18 cellular contexts compared by ENCODE assay signal in genomic region chr17:8273884-8274444, GRCh38. TPM values are rescaled to one million over a fixed set of nuclear protein-coding genes. Genes with fewer than 3 reads are reported as not detected.
DNase-seq lines count a peak whose midpoint lies in the region; ATAC-seq and TF ChIP-seq lines count a peak whose summit lies in the region.
"Had no signal": no experiment of that assay in that cellular context is flagged by ENCODE, and none has a peak within 500 bp of the region (broad histone marks: within the 10 kb centered on the region; RNA-seq: fewer than 3 reads in every experiment).

No MANE protein-coding gene starts in this region.

- no peaks in the 10 kb centered on the region for H3K4me1 Mint-ChIP-seq in T-cell

- H3K27me3 Mint-ChIP-seq in T-cell, result no peaks in the 10 kb centered on the region

- H3K36me3 Mint-ChIP-seq in activated naive CD4-positive, alpha-beta T cell treated with anti-CD3 and anti-CD28 coated beads, Interleukin-2, amount 50 U/mL, for 72 hours, result peaks cover 0 to 22% of the 10 kb centered on the region in 2 donors
- H3K36me3 Mint-ChIP-seq in T-cell, result peaks cover 10% of the 10 kb centered on the region

- intact Hi-C loops in right lobe of liver (cut with DNase I), result no loop called here
- intact Hi-C loops in upper lobe of right lung (cut with DNase I), result no loop called here

- no peaks in the 10 kb centered on the region for H3K9me3 Mint-ChIP-seq in activated naive CD4-positive, alpha-beta T cell treated with anti-CD3 and anti-CD28 coated beads, Interleukin-2, amount 50 U/mL, for 72 hours
- H3K9me3 Mint-ChIP-seq in T-cell, result no peaks in the 10 kb centered on the region

- ATAC-seq in activated naive CD4-positive, alpha-beta T cell treated with anti-CD3 and anti-CD28 coated beads, Interleukin-2, amount 50 U/mL, for 72 hours, result no peak
- ATAC-seq in right lobe of liver, result peak; percentile 70 to 86 (median 84)
- ATAC-seq in upper lobe of right lung, result peak; percentile 43
- ATAC-seq in GM18868 (IDR thresholded peaks at IDR 0.05; ENCODE audit: unreplicated experiment), result no peak
- no peak for ATAC-seq in T-cell (replicated peaks in 1 of 4)
- ATAC-seq: PC-3 had no signal

- CTCF ChIA-PET in T-cell (lab: Charles Lee), result interaction anchor here in 1 of 2 donors (0.6 kb wide), 1 partner anchor 588 kb away, joined by 3 read pairs; no protein-coding TSS in a partner anchor

- H3K4me1 ChIP-seq in right lobe of liver (peaks cover 0 to 19% (median 4%) of the 10 kb centered on the region in 4 donors), upper lobe of right lung (no peaks in the 10 kb centered on the region)
- H3K4me1 ChIP-seq: HAP-1 had no signal

- 32% methylated on average over 4 of the region's 4 CpGs for WGBS in right lobe of liver (ENCODE audit: insufficient coverage, low coverage, low lambda C conversion rate, missing lambda C conversion rate)

- no peak for DNase-seq in activated naive CD4-positive, alpha-beta T cell treated with anti-CD3 and anti-CD28 coated beads, Interleukin-2, amount 50 U/mL, for 72 hours (ENCODE audit: low spot score in 2 of 2)
- DNase-seq in activated naive CD4-positive, alpha-beta T cell treated with anti-CD3 and anti-CD28 coated beads, Interleukin-2, amount 50 U/mL, for 16 hours, result no peak
- peak; percentile 49 for DNase-seq in epithelial cell of proximal tubule (ENCODE audit: low read depth)
- DNase-seq in right lobe of liver, result no peak
- DNase-seq in upper lobe of right lung, result no peak
- no peak for DNase-seq in NCI-H345 (lab: John Stamatoyannopoulos, UW)
- no peak for DNase-seq in T-cell
- DNase-seq: 8988T; COR-L47; MV-4-11; NCI-H1417 treated with DMSO at 0.1 percent for 48 hours; NCI-H226; NCI-H526 treated with DMSO at 0.1 percent for 48 hours; NK-92 treated with Interleukin-12 subunit alpha and Interleukin-12 subunit beta, amount 100 ng/mL, for 24 hours; PC-3 had no signal

- H3K27ac ChIP-seq in right lobe of liver (peak overlapping the region; percentile 9 to 47 (median 39)), upper lobe of right lung (no peak overlapping the region)
- H3K27ac ChIP-seq: C4-2B had no signal

- H3K4me3 ChIP-seq in epithelial cell of proximal tubule (ENCODE audit: low read depth, low read length), result no peak overlapping the region
- no peak overlapping the region for H3K4me3 ChIP-seq in right lobe of liver
- H3K4me3 ChIP-seq in upper lobe of right lung, result no peak overlapping the region
- H3K4me3 ChIP-seq: HAP-1 had no signal

- TF ChIP-seq POLR2A in right lobe of liver (IDR thresholded peaks at IDR 0.05), result no peak

- H3K4me3 Mint-ChIP-seq in T-cell, result no peak overlapping the region

- H3K27me3 ChIP-seq in right lobe of liver (no peaks in the 10 kb centered on the region), upper lobe of right lung (no peaks in the 10 kb centered on the region)

- no peaks in the 10 kb centered on the region for H3K9me3 ChIP-seq in right lobe of liver
- no peaks in the 10 kb centered on the region for H3K9me3 ChIP-seq in upper lobe of right lung
- H3K9me3 ChIP-seq: HAP-1 had no signal

- POLR2A ChIA-PET in T-cell (lab: Charles Lee), result no interaction called here

- no peak for TF ChIP-seq CTCF in epithelial cell of proximal tubule (conservative IDR thresholded peaks at IDR 0.05; ENCODE audit: low read depth, low read length)
- TF ChIP-seq CTCF in right lobe of liver (IDR thresholded peaks at IDR 0.05), result no peak
- no peak for TF ChIP-seq CTCF in upper lobe of right lung (IDR thresholded peaks at IDR 0.05)

- H3K36me3 ChIP-seq in right lobe of liver, result no peaks in the 10 kb centered on the region
- no peaks in the 10 kb centered on the region for H3K36me3 ChIP-seq in upper lobe of right lung

- H3K27ac Mint-ChIP-seq in activated naive CD4-positive, alpha-beta T cell treated with anti-CD3 and anti-CD28 coated beads, Interleukin-2, amount 50 U/mL, for 72 hours, result peak overlapping the region; percentile 16 to 49
- no peak overlapping the region for H3K27ac Mint-ChIP-seq in T-cell

RNA-seq across cellular contexts. Expression of gene RANGRF, which starts 14.5 kb away (rescaled TPM):
- total RNA-seq in activated naive CD4-positive, alpha-beta T cell treated with anti-CD3 and anti-CD28 coated beads, Interleukin-2, amount 50 U/mL, for 72 hours, result 10 to 100 TPM; 39.7 to 80.9 TPM
- total RNA-seq in epithelial cell of proximal tubule, result 36.5 and 37.8 TPM in 2 replicates
- 1 to 10 TPM; 4.7 to 9.5 (median 6.8) TPM for total RNA-seq in right lobe of liver
- total RNA-seq in upper lobe of right lung, result 31.0 TPM
- 10 to 100 TPM; 29.0 to 41.8 (median 40.9) TPM for total RNA-seq in T-cell

RNA-seq across cellular contexts. Expression of gene SLC25A35, which starts 21.2 kb away (rescaled TPM):
- 10 to 100 TPM in 1 of 2 donors, 1 to 10 TPM in 1; 3.3 to 19.2 TPM for total RNA-seq in activated naive CD4-positive, alpha-beta T cell treated with anti-CD3 and anti-CD28 coated beads, Interleukin-2, amount 50 U/mL, for 72 hours
- total RNA-seq in epithelial cell of proximal tubule (0.58 and 3.3 TPM in 2 replicates), right lobe of liver (1 to 10 TPM in 4 of 6 experiments, under 1 TPM in 2; 0.49 to 3.0 (median 1.6) TPM), upper lobe of right lung (7.4 TPM), T-cell (10 to 100 TPM in 1 of 5 donors, 1 to 10 TPM in 4; 6.6 to 10.0 (median 8.0) TPM)

RNA-seq across cellular contexts. Expression of gene PFAS, which starts 24.9 kb away (rescaled TPM):
- 100 to 1,000 TPM in 1 of 2 donors, 10 to 100 TPM in 1; 47.0 to 147 TPM for total RNA-seq in activated naive CD4-positive, alpha-beta T cell treated with anti-CD3 and anti-CD28 coated beads, Interleukin-2, amount 50 U/mL, for 72 hours
- total RNA-seq in epithelial cell of proximal tubule, result 37.2 and 58.1 TPM in 2 replicates
- total RNA-seq in right lobe of liver, result 10 to 100 TPM in 5 of 6 experiments, 1 to 10 TPM in 1; 10.0 to 21.0 (median 15.6) TPM
- total RNA-seq in upper lobe of right lung, result 28.3 TPM
- total RNA-seq in T-cell, result 10 to 100 TPM; 31.5 to 52.4 (median 37.8) TPM

RNA-seq across cellular contexts. Expression of gene CTC1, which starts 26.1 kb away (rescaled TPM):
- total RNA-seq in activated naive CD4-positive, alpha-beta T cell treated with anti-CD3 and anti-CD28 coated beads, Interleukin-2, amount 50 U/mL, for 72 hours, result 100 to 1,000 TPM in 1 of 2 donors, 10 to 100 TPM in 1; 57.6 to 107 TPM
- 9.1 and 13.0 TPM in 2 replicates for total RNA-seq in epithelial cell of proximal tubule
- total RNA-seq in right lobe of liver, result 10 to 100 TPM in 5 of 6 experiments, 1 to 10 TPM in 1; 8.5 to 29.1 (median 21.1) TPM
- total RNA-seq in upper lobe of right lung, result 57.1 TPM
- total RNA-seq in T-cell, result 100 to 1,000 TPM; 230 to 309 (median 269) TPM

RNA-seq across cellular contexts. Expression of gene ARHGEF15, which starts 36.1 kb away (rescaled TPM):
- not detected for total RNA-seq in activated naive CD4-positive, alpha-beta T cell treated with anti-CD3 and anti-CD28 coated beads, Interleukin-2, amount 50 U/mL, for 72 hours
- total RNA-seq in epithelial cell of proximal tubule (0.06 TPM in 1 of 2 replicates, not detected in the other), right lobe of liver (10 to 100 TPM in 1 of 6 experiments, 1 to 10 TPM in 5; 1.6 to 12.2 (median 2.5) TPM), upper lobe of right lung (29.9 TPM), T-cell (under 1 TPM in 1 of 5 donors, not detected in 4; 0.26 TPM)
- total RNA-seq: PC-3 had no signal

Comparison
In these comparisons a context has a peak if more than half of its experiments do, and no peak if none do; other contexts are left out.
1. ATAC-seq: peak in right lobe of liver (4 of 4) and upper lobe of right lung (single experiment); none in activated naive CD4-positive, alpha-beta T cell treated with anti-CD3 and anti-CD28 coated beads, Interleukin-2, amount 50 U/mL, for 72 hours (0 of 2), GM18868 (single experiment) and T-cell (0 of 4).
2. H3K27ac Mint-ChIP-seq: peak in activated naive CD4-positive, alpha-beta T cell treated with anti-CD3 and anti-CD28 coated beads, Interleukin-2, amount 50 U/mL, for 72 hours (2 of 2); none in T-cell (0 of 2).